ENCODE assay signal across 8 cellular contexts in the genomic region with DNA sequence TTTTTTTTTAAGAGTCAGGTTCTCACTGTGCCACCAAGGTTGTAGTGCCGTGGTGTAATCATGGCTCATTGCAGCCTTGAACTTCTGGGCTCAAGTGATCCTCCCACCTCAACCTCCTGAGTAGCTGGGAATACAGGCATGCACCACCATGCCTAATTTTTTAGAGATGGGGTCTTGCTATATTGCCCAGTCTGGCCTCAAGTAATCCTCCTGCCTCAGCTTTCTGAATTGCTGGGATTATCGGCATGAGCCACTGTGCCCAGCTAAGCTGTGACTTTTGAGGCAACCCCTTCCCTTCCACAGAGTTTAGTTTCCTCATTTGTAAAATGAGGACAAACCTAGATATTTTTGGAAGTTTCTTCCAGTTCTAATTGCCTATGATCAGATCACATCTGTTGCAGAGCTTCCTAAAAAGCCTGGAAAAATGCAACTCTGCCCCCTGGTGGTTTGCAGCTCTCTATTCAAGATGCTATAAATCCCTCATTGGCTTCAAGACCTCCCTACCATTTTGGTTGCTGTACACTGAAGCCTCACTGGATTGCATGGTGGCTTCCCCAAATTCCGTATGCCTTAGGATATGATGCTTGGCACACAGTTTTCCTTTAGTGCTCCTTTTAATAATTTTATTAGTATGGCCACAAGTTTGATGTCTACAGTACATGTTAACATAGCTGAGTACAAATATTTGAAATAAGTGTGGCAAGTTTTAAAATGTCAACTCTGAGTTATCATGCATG. TPM values are rescaled to one million over a fixed set of nuclear protein-coding genes. Genes with fewer than 3 reads are reported as not detected.
DNase-seq lines count a peak whose midpoint lies in the region; ATAC-seq, FAIRE-seq and TF ChIP-seq lines count a peak whose summit lies in the region.

No MANE protein-coding gene starts in this region.

- intact Hi-C loops in right lobe of liver (cut with DNase I): loop anchor here in 1 of 2 donors (5.0 kb wide), 1 partner anchor 115 kb away; no protein-coding TSS in a partner anchor

- FAIRE-seq in A204.1 (lab: Jason Lieb, UNC): peak; percentile 49

- 80% methylated on average over 3 of the region's 3 CpGs for WGBS in right lobe of liver (ENCODE audit: insufficient coverage, low coverage, low lambda C conversion rate, missing lambda C conversion rate)

- no peaks in the 10 kb centered on the region for H3K27me3 ChIP-seq in right lobe of liver

- in situ Hi-C loops in GM13976 (cut with MboI; ENCODE audit: low sequenced_read_pairs, unreplicated experiment): loop anchor here (10.0 kb wide), 1 partner anchor 118 kb away; no protein-coding TSS in a partner anchor

- no peaks in the 10 kb centered on the region for H3K9me3 ChIP-seq in right lobe of liver

- DNase-seq in GM13976 (ENCODE audit: low spot score) (peak; percentile 56), NCI-H460 (ENCODE audit: extremely low read depth, low read depth) (peak; percentile 68), chondrocyte (ENCODE audit: low spot score) (no peak), right lobe of liver (peak in 2 of 3 donors; percentile 69 to 78)
- DNase-seq in activated CD4-positive, alpha-beta T cell treated with anti-CD3 and anti-CD28 coated beads for 1 hour: peak; percentile 31
- peak; percentile 48 for DNase-seq in stimulated activated CD8-positive, alpha-beta memory T cell treated with anti-CD3 and anti-CD28 coated beads, Interleukin-12 subunit alpha, Interleukin-12 subunit beta, amount 100 ng/mL, for 1 hour (ENCODE audit: low read depth)

- H3K4me3 Mint-ChIP-seq in chondrocyte (ENCODE audit: unreplicated experiment): no peak overlapping the region

- TF ChIP-seq CTCF in GM13976 (IDR thresholded peaks at IDR 0.05; ENCODE audit: borderline replicate concordance, control extremely low read depth, extremely low read depth, insufficient read depth, missing control alignments) (peak; percentile 46), chondrocyte (IDR thresholded peaks at IDR 0.05) (peak; percentile 86), right lobe of liver (IDR thresholded peaks at IDR 0.05) (peak; percentile 79 to 89 (median 84))

- H3K9me3 Mint-ChIP-seq in chondrocyte (ENCODE audit: low read depth): no peaks in the 10 kb centered on the region

- H3K27ac ChIP-seq in right lobe of liver: no peak overlapping the region

- no peak overlapping the region for H3K4me3 ChIP-seq in right lobe of liver

- no peak for TF ChIP-seq POLR2A in right lobe of liver (IDR thresholded peaks at IDR 0.05)

- peaks cover 12% of the 10 kb centered on the region for H3K4me1 Mint-ChIP-seq in chondrocyte (ENCODE audit: low read depth)

- no peak overlapping the region for H3K27ac Mint-ChIP-seq in chondrocyte (ENCODE audit: unreplicated experiment)

- H3K36me3 ChIP-seq in right lobe of liver: peaks cover 0 to 36% (median 2%) of the 10 kb centered on the region in 4 donors

- no peaks in the 10 kb centered on the region for H3K27me3 Mint-ChIP-seq in chondrocyte (ENCODE audit: low read depth)

- H3K36me3 Mint-ChIP-seq in chondrocyte (ENCODE audit: low read depth): peaks cover 36% of the 10 kb centered on the region

- no peaks in the 10 kb centered on the region for H3K4me1 ChIP-seq in right lobe of liver

- peak; percentile 88 to 92 (median 89) for ATAC-seq in right lobe of liver
- ATAC-seq in GM19328 (IDR thresholded peaks at IDR 0.05; ENCODE audit: unreplicated experiment): no peak

RNA-seq across cellular contexts. Expression of a gene that starts 19.3 kb away (rescaled TPM):
- total RNA-seq in NCI-H460 (2014; rRNA removed; shearing (Covaris generic)): 59.1 and 61.6 TPM in 2 replicates
- polyA plus RNA-seq in NCI-H460 (2014; cell fraction: nucleus; rRNA removed): 37.1 and 60.6 TPM in 2 replicates
- total RNA-seq in chondrocyte (71.1 to 76.2 TPM (median 72.0 TPM) in 3 replicates), right lobe of liver (10 to 100 TPM; 19.1 to 30.5 (median 21.1) TPM)

RNA-seq across cellular contexts. Expression of a gene that starts 21.2 kb away (rescaled TPM):
- 12.1 and 14.4 TPM in 2 replicates for total RNA-seq in NCI-H460 (2014; rRNA removed; shearing (Covaris generic))
- 14.4 and 32.3 TPM in 2 replicates for polyA plus RNA-seq in NCI-H460 (2014; cell fraction: nucleus; rRNA removed)
- total RNA-seq in chondrocyte (7.0 to 14.9 TPM (median 10.9 TPM) in 3 replicates), right lobe of liver (1 to 10 TPM; 2.6 to 5.6 (median 4.2) TPM)

RNA-seq across cellular contexts. Expression of a gene that starts 52.9 kb away (rescaled TPM):
- total RNA-seq in NCI-H460 (2014; rRNA removed; shearing (Covaris generic)): 26.2 and 27.9 TPM in 2 replicates
- 17.3 and 19.7 TPM in 2 replicates for polyA plus RNA-seq in NCI-H460 (2014; cell fraction: nucleus; rRNA removed)
- 68.7 to 83.4 TPM (median 73.6 TPM) in 3 replicates for total RNA-seq in chondrocyte
- total RNA-seq in right lobe of liver: 10 to 100 TPM; 19.3 to 24.3 (median 20.4) TPM
